In genomic region chr18:45792551-45793294, GRCh38 we compare ENCODE assay signal across 26 cellular contexts. TPM values are rescaled to one million over a fixed set of nuclear protein-coding genes. Genes with fewer than 3 reads are reported as not detected.
DNase-seq lines count a peak whose midpoint lies in the region; ATAC-seq, FAIRE-seq and TF ChIP-seq lines count a peak whose summit lies in the region.
"Had no signal": no experiment of that assay in that cellular context is flagged by ENCODE, and none has a peak within 500 bp of the region (broad histone marks: within the 10 kb centered on the region; RNA-seq: fewer than 3 reads in every experiment).

No MANE protein-coding gene starts in this region.

- H3K79me2 ChIP-seq in ACC112 (ENCODE audit: control insufficient read depth, insufficient read depth, low read length, unreplicated experiment) = no peaks in the 10 kb centered on the region
- no peaks in the 10 kb centered on the region for H3K79me2 ChIP-seq in keratinocyte (ENCODE audit: control insufficient read depth, insufficient read depth, low read length)

- DNase-seq in M059J (ENCODE audit: low read depth) (peak; percentile 15), adrenal gland (no peak), keratinocyte (ENCODE audit: low read depth, low spot score) (no peak), esophagus muscularis mucosa (ENCODE audit: extremely low spot score) (no peak), SIG-M5 treated with dmso at 0.1 percent for 504 hours (lab: John Stamatoyannopoulos, UW; ENCODE audit: unreplicated experiment) (no peak), right cardiac atrium (no peak)
- no peak for DNase-seq in activated CD4-positive, alpha-beta T cell treated with anti-CD3 and anti-CD28 coated beads for 48 hours
- DNase-seq: activated CD4-positive, alpha-beta T cell treated with anti-CD3 and anti-CD28 coated beads, Interleukin-2, amount 10 ng/mL, durations not matched to agents 24 days and 14 days; cerebellar nuclear complex; DND-41; kidney; naive B cell; NCI-H1417; NCI-H2107; NCI-H446 treated with DMSO at 0.1 percent for 48 hours; occipital lobe; stimulated activated CD4-positive, alpha-beta T cell treated with anti-CD3 and anti-CD28 coated beads, Interleukin-4, amount 100 ng/mL, for 4 hours; thyroid gland had no signal

- no peak for TF ChIP-seq POLR2A in adrenal gland (IDR thresholded peaks at IDR 0.05)
- TF ChIP-seq POLR2A in esophagus muscularis mucosa (IDR thresholded peaks at IDR 0.05; ENCODE audit: low read depth) = no peak

- H2AFZ ChIP-seq in ACC112 (ENCODE audit: low read length, unreplicated experiment) (no peak overlapping the region), keratinocyte (ENCODE audit: control insufficient read depth, low read length) (no peak overlapping the region)
- H2AFZ ChIP-seq: GM23338 had no signal

- FAIRE-seq in keratinocyte (lab: Jason Lieb, UNC) = no peak
- FAIRE-seq: GM12892, GM19239, kidney had no signal

- peaks cover 19% of the 10 kb centered on the region for H3K4me1 ChIP-seq in ACC112 (ENCODE audit: control insufficient read depth, insufficient read depth, low read length, unreplicated experiment)
- peaks cover 4% of the 10 kb centered on the region in 2 donors for H3K4me1 ChIP-seq in adrenal gland (replicated peaks in 1 of 2)
- peaks cover 15% of the 10 kb centered on the region for H3K4me1 ChIP-seq in keratinocyte (ENCODE audit: control insufficient read depth, extremely low read depth, insufficient read depth, low read length)
- no peaks in the 10 kb centered on the region for H3K4me1 ChIP-seq in esophagus muscularis mucosa
- no peaks in the 10 kb centered on the region for H3K4me1 ChIP-seq in right cardiac atrium (ENCODE audit: control insufficient read depth, insufficient read depth, low read length)
- H3K4me1 ChIP-seq: ascending aorta, thyroid gland had no signal

- H3K4me3 ChIP-seq in ACC112 (ENCODE audit: low read depth, low read length) (no peak overlapping the region; the same call in 1 of the 2 replicates), adrenal gland (no peak overlapping the region), keratinocyte (ENCODE audit: control insufficient read depth in 2 of 3, extremely low read depth in 1 of 3, insufficient read depth in 2 of 3, low read depth in 1 of 3, low read length in 3 of 3) (peak overlapping the region in 1 of 3 experiments; percentile 19), esophagus muscularis mucosa (no peak overlapping the region), right cardiac atrium (ENCODE audit: low read length) (no peak overlapping the region)
- H3K4me3 ChIP-seq: ascending aorta, GM23338, lung, thyroid gland had no signal

- dilution Hi-C loops in keratinocyte (cut with MboI; ENCODE audit: extremely low pct_ligation_motif_present, low sequenced_read_pairs) = no loop called here

- no peak for ATAC-seq in right cardiac atrium
- ATAC-seq: GM23338, Right ventricle myocardium inferior had no signal

- peak overlapping the region; percentile 50 for H3K4me2 ChIP-seq in keratinocyte (ENCODE audit: control insufficient read depth, extremely low read depth, insufficient read depth, low read depth, low read length)
- H3K4me2 ChIP-seq: GM23338 had no signal

- no peaks in the 10 kb centered on the region for H4K20me1 ChIP-seq in keratinocyte (ENCODE audit: control insufficient read depth, extremely low read depth, insufficient read depth, low read length)

- no peaks in the 10 kb centered on the region for H3K27me3 ChIP-seq in ACC112 (ENCODE audit: insufficient read depth, low read length)
- H3K27me3 ChIP-seq in adrenal gland = no peaks in the 10 kb centered on the region
- no peaks in the 10 kb centered on the region for H3K27me3 ChIP-seq in keratinocyte (ENCODE audit: control insufficient read depth, extremely low read depth, insufficient read depth, low read length)
- no peaks in the 10 kb centered on the region for H3K27me3 ChIP-seq in esophagus muscularis mucosa
- no peaks in the 10 kb centered on the region for H3K27me3 ChIP-seq in right cardiac atrium (ENCODE audit: control insufficient read depth, insufficient read depth)
- H3K27me3 ChIP-seq: ascending aorta, thyroid gland had no signal

- no peak for TF ChIP-seq EP300 in esophagus muscularis mucosa (IDR thresholded peaks at IDR 0.05)

- H3K9ac ChIP-seq in keratinocyte (ENCODE audit: control insufficient read depth, extremely low read depth, insufficient read depth, low read length) = peak overlapping the region; percentile 34

- H3K36me3 ChIP-seq in ACC112 (ENCODE audit: insufficient read depth, low read length) (no peaks in the 10 kb centered on the region), adrenal gland (replicated peaks in 1 of 2) (no peaks in the 10 kb centered on the region), keratinocyte (ENCODE audit: control insufficient read depth in 2 of 2, extremely low read depth in 1 of 2, insufficient read depth in 2 of 2, low read length in 2 of 2) (no peaks in the 10 kb centered on the region), esophagus muscularis mucosa (no peaks in the 10 kb centered on the region)
- H3K36me3 ChIP-seq: ascending aorta, thyroid gland had no signal

- TF ChIP-seq CTCF in adrenal gland (IDR thresholded peaks at IDR 0.05) = no peak
- no peak for TF ChIP-seq CTCF in keratinocyte (optimal IDR thresholded peaks at IDR 0.05 in 1 of 3, IDR thresholded peaks at IDR 0.05 in 1 of 3, conservative IDR thresholded peaks at IDR 0.05 in 1 of 3; ENCODE audit: extremely low read depth in 1 of 3, insufficient read depth in 2 of 3, low read length in 3 of 3)
- TF ChIP-seq CTCF in esophagus muscularis mucosa (IDR thresholded peaks at IDR 0.05) = no peak

- 78 to 95% (median 84%) methylated on average over 5 of the region's 5 CpGs for WGBS in adrenal gland, 4 donors
- 76% methylated on average over 5 of the region's 5 CpGs for WGBS in esophagus muscularis mucosa
- 76% methylated on average over 5 of the region's 5 CpGs for WGBS in right cardiac atrium

- H3K27ac ChIP-seq in ACC112 (ENCODE audit: low read depth, low read length) = peak overlapping the region; percentile 88
- peak overlapping the region in 3 of 5 donors; percentile 32 to 56 (median 34) for H3K27ac ChIP-seq in adrenal gland
- peak overlapping the region; percentile 86 for H3K27ac ChIP-seq in keratinocyte (ENCODE audit: control insufficient read depth, insufficient read depth, low read length)
- H3K27ac ChIP-seq in esophagus muscularis mucosa (replicated peaks in 1 of 4) = no peak overlapping the region
- no peak overlapping the region for H3K27ac ChIP-seq in right cardiac atrium (ENCODE audit: low read length)
- H3K27ac ChIP-seq: ascending aorta, thyroid gland had no signal

- intact Hi-C loops in adrenal gland (cut with DNase I) = no loop called here
- intact Hi-C loops in esophagus muscularis mucosa (cut with DNase I) = no loop called here
- intact Hi-C loops in right cardiac atrium (cut with DNase I) = no loop called here

- H3K9me3 ChIP-seq in adrenal gland (replicated peaks in 1 of 3) (no peaks in the 10 kb centered on the region), keratinocyte (ENCODE audit: control insufficient read depth, low read depth, low read length) (no peaks in the 10 kb centered on the region), esophagus muscularis mucosa (peaks cover 0 to 7% (median 2%) of the 10 kb centered on the region in 4 donors), right cardiac atrium (ENCODE audit: control insufficient read depth, low read length) (no peaks in the 10 kb centered on the region)
- H3K9me3 ChIP-seq: ascending aorta, thyroid gland had no signal

- no peaks in the 10 kb centered on the region for H3K9me1 ChIP-seq in keratinocyte (ENCODE audit: control insufficient read depth, extremely low read depth, insufficient read depth, low read length)

RNA-seq across cellular contexts. Expression of gene SIGLEC15, which starts 32.8 kb away (rescaled TPM):
- 2.1 and 8.6 TPM in 2 replicates for total RNA-seq in M059J (2014; rRNA removed; shearing (Covaris generic))
- total RNA-seq in adrenal gland (1 to 10 TPM in 1 of 8 donors, under 1 TPM in 6, not detected in 1; 0.11 to 4.2 (median 0.35) TPM), esophagus muscularis mucosa (under 1 TPM in 1 of 4 donors, not detected in 3; 0.17 TPM), right cardiac atrium (under 1 TPM in 3 of 4 donors, not detected in 1; 0.11 to 0.38 (median 0.31) TPM)
- polyA plus RNA-seq in adrenal gland (under 1 TPM; 0.09 to 0.64 (median 0.17) TPM), keratinocyte (0.10 TPM in 1 of 3 replicates, not detected in the others), right cardiac atrium (0.09 TPM)
- not detected for polyA plus RNA-seq in keratinocyte (2011; ENCODE audit: low read depth)
- polyA plus RNA-seq in keratinocyte (2011; cell fraction: cytosol; rRNA removed) = 0.04 and 0.05 TPM in 2 replicates
- polyA plus RNA-seq in keratinocyte (2011; cell fraction: nucleus; rRNA removed) = 0.07 TPM in 1 of 2 replicates, not detected in the other
- polyA plus RNA-seq in keratinocyte (2012; ENCODE audit: low replicate concordance) = 0.07 and 0.11 TPM in 2 replicates
- polyA minus RNA-seq in keratinocyte = 0.75 TPM in 1 of 3 replicates, not detected in the others
- not detected for polyA minus RNA-seq in keratinocyte (2011; cell fraction: cytosol; rRNA and poly(A)+ RNA removed)
- not detected in 2 replicates for polyA minus RNA-seq in keratinocyte (2011; cell fraction: nucleus; rRNA and poly(A)+ RNA removed)
- total RNA-seq: activated CD4-positive, alpha-beta T cell treated with anti-CD3 and anti-CD28 coated beads, Interleukin-2, amount 10 ng/mL, durations not matched to agents 24 days and 14 days; ascending aorta; GM23338; occipital lobe; Right ventricle myocardium inferior; T-helper 1 cell treated with Interleukin-12 subunit alpha and Interleukin-12 subunit beta and Interleukin-4 antibody, amounts not matched to agents 30 ng/mL and 1 ng/mL, for 36 hours had no signal

Comparison
In these comparisons a context has a peak if more than half of its experiments do, and no peak if none do; other contexts are left out.
1. H3K27ac ChIP-seq: peak in ACC112 (single experiment), adrenal gland (3 of 5) and keratinocyte (single experiment); none in esophagus muscularis mucosa (0 of 4) and right cardiac atrium (single experiment).